ENCODE assay signal across 6 cellular contexts in genomic region chr19:47346024-47346423, GRCh38. TPM values are rescaled to one million over a fixed set of nuclear protein-coding genes. Genes with fewer than 3 reads are reported as not detected.
"Had no signal": no experiment of that assay in that cellular context is flagged by ENCODE, and none has a peak within 500 bp of the region (broad histone marks: within the 10 kb centered on the region; RNA-seq: fewer than 3 reads in every experiment).

No MANE protein-coding gene starts in this region.

RNA-seq across cellular contexts. Expression of gene C5AR2, which starts 14.0 kb away (rescaled TPM):
- total RNA-seq: neural crest cell, progenitor cell of endocrine pancreas had no signal
- polyA plus RNA-seq: naive thymus-derived CD8-positive, alpha-beta T cell; neural cell; smooth muscle cell had no signal

RNA-seq across cellular contexts. Expression of gene C5AR1, which starts 36.4 kb away (rescaled TPM):
- total RNA-seq: pulmonary artery endothelial cell had no signal
- polyA plus RNA-seq: neural cell had no signal
